In genomic region chr13:45219123-45219891, GRCh38 we compare ENCODE assay signal across 1 cellular context.
TF ChIP-seq lines count a peak whose summit lies in the region.

No MANE protein-coding gene starts in this region.

TF ChIP-seq in HepG2, 621 proteins besides CTCF, POLR2A, EP300 and RAD21 (continued from another document and continues in another):
- TF ChIP-seq ZNF280D (CRISPR knock-in tag; IDR thresholded peaks at IDR 0.05) (no peak), ASH2L (IDR thresholded peaks at IDR 0.05; ENCODE audit: insufficient read length, low read depth, low read length) (peak; percentile 53), NFE2L1 (CRISPR knock-in tag; IDR thresholded peaks at IDR 0.05; ENCODE audit: borderline replicate concordance) (no peak), GATAD2A (CRISPR knock-in tag; IDR thresholded peaks at IDR 0.05) (peak; percentile 59), RFXAP (CRISPR knock-in tag; IDR thresholded peaks at IDR 0.05; ENCODE audit: borderline replicate concordance) (no peak), NFE2 (CRISPR knock-in tag; IDR thresholded peaks at IDR 0.05) (no peak), ATF4 (CRISPR knock-in tag; IDR thresholded peaks at IDR 0.05) (no peak), MED1 (CRISPR knock-in tag; IDR thresholded peaks at IDR 0.05) (0 out of 2 replicates have a peak, but pooled peaks have one; percentile 16), TRAFD1 (CRISPR knock-in tag; IDR thresholded peaks at IDR 0.05; ENCODE audit: borderline replicate concordance) (no peak), ZSCAN22 (CRISPR knock-in tag; IDR thresholded peaks at IDR 0.05) (no peak), ZNF12 (CRISPR knock-in tag; IDR thresholded peaks at IDR 0.05) (no peak), MEF2D (CRISPR knock-in tag; IDR thresholded peaks at IDR 0.05) (no peak), ARNT2 (CRISPR knock-in tag; IDR thresholded peaks at IDR 0.05; ENCODE audit: low read depth) (no peak), YEATS2 (CRISPR knock-in tag; IDR thresholded peaks at IDR 0.05; ENCODE audit: borderline replicate concordance) (no peak), ATM (IDR thresholded peaks at IDR 0.05; ENCODE audit: borderline replicate concordance) (no peak), PBX3 (CRISPR knock-in tag; IDR thresholded peaks at IDR 0.05; ENCODE audit: borderline replicate concordance) (no peak), DPF2 (CRISPR knock-in tag; IDR thresholded peaks at IDR 0.05; ENCODE audit: borderline replicate concordance, low read depth) (no peak), ZFP41 (CRISPR knock-in tag; IDR thresholded peaks at IDR 0.05; ENCODE audit: borderline replicate concordance) (no peak), ZNF460 (CRISPR knock-in tag; IDR thresholded peaks at IDR 0.05; ENCODE audit: borderline replicate concordance) (no peak), HNF4G (IDR thresholded peaks at IDR 0.05; ENCODE audit: borderline replicate concordance, low read depth, low read length) (0 out of 2 replicates have a peak, but pooled peaks have one; percentile 24), HNF4G (CRISPR knock-in tag; IDR thresholded peaks at IDR 0.05; ENCODE audit: borderline replicate concordance, low read depth) (no peak), ZNF691 (CRISPR knock-in tag; IDR thresholded peaks at IDR 0.05; ENCODE audit: borderline replicate concordance, low read depth) (no peak), ZNF549 (CRISPR knock-in tag; IDR thresholded peaks at IDR 0.05) (no peak), ZNF441 (CRISPR knock-in tag; IDR thresholded peaks at IDR 0.05; ENCODE audit: borderline replicate concordance) (no peak), ZNF44 (CRISPR knock-in tag; IDR thresholded peaks at IDR 0.05) (no peak), THYN1 (CRISPR knock-in tag; IDR thresholded peaks at IDR 0.05; ENCODE audit: borderline replicate concordance, low read depth) (no peak), SOX13 (IDR thresholded peaks at IDR 0.05) (no peak), SOX13 (CRISPR knock-in tag; conservative IDR thresholded peaks at IDR 0.05 in 1 of 2, IDR thresholded peaks at IDR 0.05 in 1 of 2) (peak in 1 of 2 experiments; percentile 11; a peak in 1 of 4 replicates), IRX3 (CRISPR knock-in tag; IDR thresholded peaks at IDR 0.05; ENCODE audit: borderline replicate concordance, low read depth) (no peak), ZNF652 (CRISPR knock-in tag; IDR thresholded peaks at IDR 0.05; ENCODE audit: borderline replicate concordance, low read depth) (no peak), IKZF4 (CRISPR knock-in tag; IDR thresholded peaks at IDR 0.05; ENCODE audit: borderline replicate concordance, low read depth, not compliant biosample characterization) (no peak), ZNF770 (CRISPR knock-in tag; IDR thresholded peaks at IDR 0.05) (no peak), MAX (IDR thresholded peaks at IDR 0.05) (no peak), ZMYM4 (CRISPR knock-in tag; IDR thresholded peaks at IDR 0.05) (peak; percentile 59), ZNF256 (CRISPR knock-in tag; conservative IDR thresholded peaks at IDR 0.05) (no peak), ZNF225 (CRISPR knock-in tag; IDR thresholded peaks at IDR 0.05) (no peak), FOXA3 (CRISPR knock-in tag; IDR thresholded peaks at IDR 0.05) (no peak), ZNF766 (CRISPR knock-in tag; IDR thresholded peaks at IDR 0.05; ENCODE audit: borderline replicate concordance) (no peak), CREB1 (IDR thresholded peaks at IDR 0.05) (no peak), CREB1 (CRISPR knock-in tag; IDR thresholded peaks at IDR 0.05) (peak; percentile 21; the same call in 1 of the 2 replicates), ZNF224 (CRISPR knock-in tag; IDR thresholded peaks at IDR 0.05) (no peak), ZNF543 (CRISPR knock-in tag; IDR thresholded peaks at IDR 0.05) (no peak), KAT8 (CRISPR knock-in tag; IDR thresholded peaks at IDR 0.05) (peak; percentile 65), SAFB2 (CRISPR knock-in tag; IDR thresholded peaks at IDR 0.05; ENCODE audit: borderline replicate concordance, low read depth) (no peak), CENPT (CRISPR knock-in tag; IDR thresholded peaks at IDR 0.05; ENCODE audit: low read depth) (no peak), DMAP1 (CRISPR knock-in tag; IDR thresholded peaks at IDR 0.05) (no peak), ZZZ3 (CRISPR knock-in tag; IDR thresholded peaks at IDR 0.05; ENCODE audit: borderline replicate concordance) (no peak), RXRB (CRISPR knock-in tag; IDR thresholded peaks at IDR 0.05; ENCODE audit: borderline replicate concordance) (0 out of 2 replicates have a peak, but pooled peaks have one; percentile 10), ZNF431 (CRISPR knock-in tag; IDR thresholded peaks at IDR 0.05; ENCODE audit: borderline replicate concordance, low read depth) (no peak), ZNF644 (CRISPR knock-in tag; IDR thresholded peaks at IDR 0.05; ENCODE audit: low read depth) (peak; percentile 58), SP1 (IDR thresholded peaks at IDR 0.05) (no peak), SP1 (CRISPR knock-in tag; IDR thresholded peaks at IDR 0.05) (no peak), HHEX (CRISPR knock-in tag; IDR thresholded peaks at IDR 0.05) (no peak), PCBP2 (optimal IDR thresholded peaks at IDR 0.05; ENCODE audit: low read depth, low read length, poor library complexity, severe bottlenecking) (no peak), ZNF724P (CRISPR knock-in tag; IDR thresholded peaks at IDR 0.05; ENCODE audit: borderline replicate concordance) (no peak)
- TF ChIP-seq, protein P1, sequence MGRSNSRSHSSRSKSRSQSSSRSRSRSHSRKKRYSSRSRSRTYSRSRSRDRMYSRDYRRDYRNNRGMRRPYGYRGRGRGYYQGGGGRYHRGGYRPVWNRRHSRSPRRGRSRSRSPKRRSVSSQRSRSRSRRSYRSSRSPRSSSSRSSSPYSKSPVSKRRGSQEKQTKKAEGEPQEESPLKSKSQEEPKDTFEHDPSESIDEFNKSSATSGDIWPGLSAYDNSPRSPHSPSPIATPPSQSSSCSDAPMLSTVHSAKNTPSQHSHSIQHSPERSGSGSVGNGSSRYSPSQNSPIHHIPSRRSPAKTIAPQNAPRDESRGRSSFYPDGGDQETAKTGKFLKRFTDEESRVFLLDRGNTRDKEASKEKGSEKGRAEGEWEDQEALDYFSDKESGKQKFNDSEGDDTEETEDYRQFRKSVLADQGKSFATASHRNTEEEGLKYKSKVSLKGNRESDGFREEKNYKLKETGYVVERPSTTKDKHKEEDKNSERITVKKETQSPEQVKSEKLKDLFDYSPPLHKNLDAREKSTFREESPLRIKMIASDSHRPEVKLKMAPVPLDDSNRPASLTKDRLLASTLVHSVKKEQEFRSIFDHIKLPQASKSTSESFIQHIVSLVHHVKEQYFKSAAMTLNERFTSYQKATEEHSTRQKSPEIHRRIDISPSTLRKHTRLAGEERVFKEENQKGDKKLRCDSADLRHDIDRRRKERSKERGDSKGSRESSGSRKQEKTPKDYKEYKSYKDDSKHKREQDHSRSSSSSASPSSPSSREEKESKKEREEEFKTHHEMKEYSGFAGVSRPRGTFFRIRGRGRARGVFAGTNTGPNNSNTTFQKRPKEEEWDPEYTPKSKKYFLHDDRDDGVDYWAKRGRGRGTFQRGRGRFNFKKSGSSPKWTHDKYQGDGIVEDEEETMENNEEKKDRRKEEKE (IDR thresholded peaks at IDR 0.05), result no peak
- TF ChIP-seq, protein P2, sequence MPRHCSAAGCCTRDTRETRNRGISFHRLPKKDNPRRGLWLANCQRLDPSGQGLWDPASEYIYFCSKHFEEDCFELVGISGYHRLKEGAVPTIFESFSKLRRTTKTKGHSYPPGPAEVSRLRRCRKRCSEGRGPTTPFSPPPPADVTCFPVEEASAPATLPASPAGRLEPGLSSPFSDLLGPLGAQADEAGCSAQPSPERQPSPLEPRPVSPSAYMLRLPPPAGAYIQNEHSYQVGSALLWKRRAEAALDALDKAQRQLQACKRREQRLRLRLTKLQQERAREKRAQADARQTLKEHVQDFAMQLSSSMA (CRISPR knock-in tag; IDR thresholded peaks at IDR 0.05), result no peak
- TF ChIP-seq, protein P3, sequence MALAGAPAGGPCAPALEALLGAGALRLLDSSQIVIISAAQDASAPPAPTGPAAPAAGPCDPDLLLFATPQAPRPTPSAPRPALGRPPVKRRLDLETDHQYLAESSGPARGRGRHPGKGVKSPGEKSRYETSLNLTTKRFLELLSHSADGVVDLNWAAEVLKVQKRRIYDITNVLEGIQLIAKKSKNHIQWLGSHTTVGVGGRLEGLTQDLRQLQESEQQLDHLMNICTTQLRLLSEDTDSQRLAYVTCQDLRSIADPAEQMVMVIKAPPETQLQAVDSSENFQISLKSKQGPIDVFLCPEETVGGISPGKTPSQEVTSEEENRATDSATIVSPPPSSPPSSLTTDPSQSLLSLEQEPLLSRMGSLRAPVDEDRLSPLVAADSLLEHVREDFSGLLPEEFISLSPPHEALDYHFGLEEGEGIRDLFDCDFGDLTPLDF (CRISPR knock-in tag; IDR thresholded peaks at IDR 0.05), result no peak
- TF ChIP-seq, protein P4, sequence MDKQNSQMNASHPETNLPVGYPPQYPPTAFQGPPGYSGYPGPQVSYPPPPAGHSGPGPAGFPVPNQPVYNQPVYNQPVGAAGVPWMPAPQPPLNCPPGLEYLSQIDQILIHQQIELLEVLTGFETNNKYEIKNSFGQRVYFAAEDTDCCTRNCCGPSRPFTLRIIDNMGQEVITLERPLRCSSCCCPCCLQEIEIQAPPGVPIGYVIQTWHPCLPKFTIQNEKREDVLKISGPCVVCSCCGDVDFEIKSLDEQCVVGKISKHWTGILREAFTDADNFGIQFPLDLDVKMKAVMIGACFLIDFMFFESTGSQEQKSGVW (CRISPR knock-in tag; IDR thresholded peaks at IDR 0.05; ENCODE audit: borderline replicate concordance), result no peak
